In genomic region chr9:113620377-113621161, GRCh38 we compare ENCODE assay signal across 8 cellular contexts.
DNase-seq lines count a peak whose midpoint lies in the region; ATAC-seq, FAIRE-seq and TF ChIP-seq lines count a peak whose summit lies in the region.

No MANE protein-coding gene starts in this region.

- intact Hi-C loops in HCT116 (cut with micrococcal nuclease) = no loop called here

- H3K4me3 ChIP-seq in HCT116 (replicated peaks in 1 of 2; ENCODE audit: low read depth in 1 of 2, low read length in 2 of 2) (peak overlapping the region in 1 of 2 experiments; percentile 47; a peak in 2 of 4 replicates), MM.1S (ENCODE audit: low read length) (no peak overlapping the region)

- H3K27me3 ChIP-seq in HCT116 (ENCODE audit: insufficient read depth, low read length) = no peaks in the 10 kb centered on the region
- no peaks in the 10 kb centered on the region; the same call in 1 of the 2 replicates for H3K27me3 ChIP-seq in MM.1S (replicated peaks; ENCODE audit: insufficient read depth, low read length)

- H3K36me3 ChIP-seq in HCT116 (ENCODE audit: control insufficient read depth in 1 of 2, insufficient read depth in 2 of 2, low read length in 2 of 2) = no peaks in the 10 kb centered on the region
- H3K36me3 ChIP-seq in MM.1S (replicated peaks; ENCODE audit: insufficient read depth, low read length) = no peaks in the 10 kb centered on the region

- no peak overlapping the region for H3K4me3 Mint-ChIP-seq in WTC11
- H3K4me3 Mint-ChIP-seq in progenitor cell of endocrine pancreas (ENCODE audit: low read depth) = no peak overlapping the region

- peaks cover 51% of the 10 kb centered on the region for H3K4me1 Mint-ChIP-seq in WTC11
- H3K4me1 Mint-ChIP-seq in progenitor cell of endocrine pancreas (ENCODE audit: low read depth) = peaks cover 33% of the 10 kb centered on the region

- no peak for TF ChIP-seq RAD21 in HCT116 (IDR thresholded peaks at IDR 0.05; ENCODE audit: low read depth)

- DNase-seq in AG08395 (ENCODE audit: low spot score) (peak; percentile 92), HCT116 (ENCODE audit: low read depth, low spot score) (peak; percentile 56), WTC11 (ENCODE audit: low spot score) (no peak), glomerular endothelial cell (ENCODE audit: extremely low read depth, low read depth, low spot score) (peak; percentile 86), progenitor cell of endocrine pancreas (ENCODE audit: low spot score, unreplicated experiment) (peak; percentile 39), MM.1S (no peak), GM19239 (ENCODE audit: insufficient read length, low spot score) (no peak)

- H3K4me1 ChIP-seq in HCT116 (ENCODE audit: control insufficient read depth in 1 of 2, insufficient read depth in 2 of 2, low read length in 2 of 2) (peaks cover 40 to 47% of the 10 kb centered on the region in 2 experiments), MM.1S (ENCODE audit: low read length) (no peaks in the 10 kb centered on the region)

- POLR2A ChIA-PET in HCT116 (lab: Charles Lee) (interaction anchor here (1.2 kb wide), 1 partner anchor 18 kb away, joined by 3 read pairs; no protein-coding TSS in a partner anchor), WTC11 (lab: Charles Lee) (interaction anchor here (1.1 to 1.9 kb wide), 2 partner anchors 11 to 18 kb away, joined by 3 to 8 read pairs; no protein-coding TSS in a partner anchor)

- TF ChIP-seq POLR2A in HCT116 (IDR thresholded peaks at IDR 0.05; ENCODE audit: borderline replicate concordance, extremely low read depth, insufficient read depth, insufficient read length) = no peak

- FAIRE-seq in GM19239 (lab: Jason Lieb, UNC) = no peak

- H3K9me3 Mint-ChIP-seq in WTC11 = no peaks in the 10 kb centered on the region
- H3K9me3 Mint-ChIP-seq in progenitor cell of endocrine pancreas (ENCODE audit: low read depth) = no peaks in the 10 kb centered on the region

- H4K20me1 ChIP-seq in HCT116 (ENCODE audit: insufficient read depth) = no peaks in the 10 kb centered on the region
- no peaks in the 10 kb centered on the region for H4K20me1 ChIP-seq in MM.1S (ENCODE audit: insufficient read depth, low read length)

- H3K79me2 ChIP-seq in HCT116 (ENCODE audit: insufficient read depth, low read length) = no peaks in the 10 kb centered on the region
- H3K79me2 ChIP-seq in MM.1S (ENCODE audit: low read length) = no peaks in the 10 kb centered on the region

- no peaks in the 10 kb centered on the region for H3K9me3 ChIP-seq in HCT116 (ENCODE audit: control insufficient read depth in 1 of 2, insufficient read depth in 1 of 2, low read depth in 1 of 2, low read length in 2 of 2)
- H3K9me3 ChIP-seq in MM.1S (replicated peaks; ENCODE audit: insufficient read depth, low read length) = no peaks in the 10 kb centered on the region

- H3K4me2 ChIP-seq in HCT116 (ENCODE audit: low read length) (peak overlapping the region; percentile 87), MM.1S (ENCODE audit: low read depth, low read length) (no peak overlapping the region)

- H3F3A ChIP-seq in MM.1S (ENCODE audit: insufficient read depth, low read length) = no peaks in the 10 kb centered on the region

- H3K27ac Mint-ChIP-seq in WTC11 = peak overlapping the region; percentile 60; the same call in 1 of the 2 replicates
- peak overlapping the region; percentile 97 for H3K27ac Mint-ChIP-seq in progenitor cell of endocrine pancreas

- peak overlapping the region; percentile 55 for H3K27ac ChIP-seq in HCT116 (ENCODE audit: low read depth, low read length)
- no peak overlapping the region for H3K27ac ChIP-seq in MM.1S (ENCODE audit: low read length)

- H3K27me3 Mint-ChIP-seq in WTC11 (ENCODE audit: low read depth) (peaks cover 6% of the 10 kb centered on the region; the same call in 1 of the 2 replicates), progenitor cell of endocrine pancreas (no peaks in the 10 kb centered on the region)

- CTCF ChIA-PET in HCT116 (lab: Charles Lee) = no interaction called here
- CTCF ChIA-PET in WTC11 (lab: Charles Lee) = interaction anchor here (1.3 to 3.5 kb wide), 3 partner anchors 18 to 35 kb away, joined by 4 to 24 read pairs (median 12); no protein-coding TSS in a partner anchor

- no peaks in the 10 kb centered on the region for H3K9me2 ChIP-seq in HCT116 (ENCODE audit: insufficient read depth)
- H3K9me2 ChIP-seq in MM.1S (replicated peaks; ENCODE audit: insufficient read depth, low read length) = no peaks in the 10 kb centered on the region

- RAD21 ChIA-PET in HCT116 (lab: Charles Lee; ENCODE audit: low non-redundant PET in 1 of 2, low total read pairs in 2 of 2, uncharacterized antibody in 2 of 2, unreplicated experiment in 2 of 2) = interaction anchor here in 1 of 2 experiments (2.0 kb wide), 1 partner anchor 35 kb away, joined by 4 read pairs; no protein-coding TSS in a partner anchor

- H3K9ac ChIP-seq in HCT116 (ENCODE audit: low read length) = peak overlapping the region; percentile 49
- H3K9ac ChIP-seq in MM.1S (ENCODE audit: low read length) = no peak overlapping the region

- H2AFZ ChIP-seq in HCT116 (ENCODE audit: low read depth, low read length, poor library complexity, severe bottlenecking) (peak overlapping the region; percentile 81), MM.1S (ENCODE audit: low read length) (no peak overlapping the region)

- no TSS peak for BruUV-seq in HCT116 (replicated peaks; lab: Mats Ljungman, UMichigan)

- TF ChIP-seq CTCF in HCT116 (IDR thresholded peaks at IDR 0.05 in 2 of 3, conservative IDR thresholded peaks at IDR 0.05 in 1 of 3; ENCODE audit: borderline replicate concordance in 1 of 3, insufficient read depth in 1 of 3, low read depth in 2 of 3, low read length in 2 of 3) (no peak), WTC11 (IDR thresholded peaks at IDR 0.05) (no peak), progenitor cell of endocrine pancreas (IDR thresholded peaks at IDR 0.05; ENCODE audit: unreplicated experiment) (no peak), MM.1S (IDR thresholded peaks at IDR 0.05; ENCODE audit: low read length) (no peak)

- H3K36me3 Mint-ChIP-seq in WTC11 = no peaks in the 10 kb centered on the region
- no peaks in the 10 kb centered on the region for H3K36me3 Mint-ChIP-seq in progenitor cell of endocrine pancreas (ENCODE audit: insufficient read depth)

- ATAC-seq in HCT116 = peak; percentile 55
- peak; percentile 19 for ATAC-seq in WTC11
- ATAC-seq in HG03108 (IDR thresholded peaks at IDR 0.05; ENCODE audit: unreplicated experiment) = no peak

TF ChIP-seq in HCT116, 20 proteins besides CTCF, POLR2A, EP300 and RAD21 (continues in another document):
- TF ChIP-seq ZBTB33 (IDR thresholded peaks at IDR 0.05; ENCODE audit: extremely low read depth, insufficient replicate concordance, low read length) (peak; percentile 48), POLR2AphosphoS5 (IDR thresholded peaks at IDR 0.05; ENCODE audit: low read depth, low read length) (peak; percentile 34; the same call in 1 of the 2 replicates), ZFX (IDR thresholded peaks at IDR 0.05) (no peak), YY1 (IDR thresholded peaks at IDR 0.05; ENCODE audit: extremely low read depth, insufficient replicate concordance, low read depth, low read length) (no peak), CBX3 (IDR thresholded peaks at IDR 0.05; ENCODE audit: low read depth) (peak; percentile 80), SP1 (IDR thresholded peaks at IDR 0.05; ENCODE audit: low read depth) (peak; percentile 76), EZH2 (IDR thresholded peaks at IDR 0.05) (no peak), FOSL1 (IDR thresholded peaks at IDR 0.05; ENCODE audit: low read depth) (peak; percentile 72)

TF ChIP-seq in WTC11, 78 proteins besides CTCF, POLR2A, EP300 and RAD21:
- no peak; the same call in 1 of the 2 replicates for TF ChIP-seq ATF3 (CRISPR knock-in tag; conservative IDR thresholded peaks at IDR 0.05)
- no peak for TF ChIP-seq ZNF281 (CRISPR knock-in tag; IDR thresholded peaks at IDR 0.05)
- TF ChIP-seq JAZF1 (CRISPR knock-in tag; IDR thresholded peaks at IDR 0.05) = no peak
- TF ChIP-seq GTF2I (CRISPR knock-in tag; conservative IDR thresholded peaks at IDR 0.05) = peak; percentile 55; the same call in 1 of the 2 replicates
- TF ChIP-seq RELA (CRISPR knock-in tag; IDR thresholded peaks at IDR 0.05; ENCODE audit: borderline replicate concordance) = no peak
- 0 out of 2 replicates have a peak, but pooled peaks have one; percentile 31 for TF ChIP-seq JUN (CRISPR knock-in tag; IDR thresholded peaks at IDR 0.05)
- no peak for TF ChIP-seq CBFB (CRISPR knock-in tag; IDR thresholded peaks at IDR 0.05; ENCODE audit: low read depth)

Comparison
In these comparisons a context has a peak if more than half of its experiments do, and no peak if none do; other contexts are left out.
1. DNase-seq: peak in AG08395 (single experiment), HCT116 (single experiment), glomerular endothelial cell (single experiment) and progenitor cell of endocrine pancreas (single experiment); none in WTC11 (single experiment), MM.1S (single experiment) and GM19239 (single experiment).